Comparison of ENCODE assay signal across 8 cellular contexts in the genomic region with DNA sequence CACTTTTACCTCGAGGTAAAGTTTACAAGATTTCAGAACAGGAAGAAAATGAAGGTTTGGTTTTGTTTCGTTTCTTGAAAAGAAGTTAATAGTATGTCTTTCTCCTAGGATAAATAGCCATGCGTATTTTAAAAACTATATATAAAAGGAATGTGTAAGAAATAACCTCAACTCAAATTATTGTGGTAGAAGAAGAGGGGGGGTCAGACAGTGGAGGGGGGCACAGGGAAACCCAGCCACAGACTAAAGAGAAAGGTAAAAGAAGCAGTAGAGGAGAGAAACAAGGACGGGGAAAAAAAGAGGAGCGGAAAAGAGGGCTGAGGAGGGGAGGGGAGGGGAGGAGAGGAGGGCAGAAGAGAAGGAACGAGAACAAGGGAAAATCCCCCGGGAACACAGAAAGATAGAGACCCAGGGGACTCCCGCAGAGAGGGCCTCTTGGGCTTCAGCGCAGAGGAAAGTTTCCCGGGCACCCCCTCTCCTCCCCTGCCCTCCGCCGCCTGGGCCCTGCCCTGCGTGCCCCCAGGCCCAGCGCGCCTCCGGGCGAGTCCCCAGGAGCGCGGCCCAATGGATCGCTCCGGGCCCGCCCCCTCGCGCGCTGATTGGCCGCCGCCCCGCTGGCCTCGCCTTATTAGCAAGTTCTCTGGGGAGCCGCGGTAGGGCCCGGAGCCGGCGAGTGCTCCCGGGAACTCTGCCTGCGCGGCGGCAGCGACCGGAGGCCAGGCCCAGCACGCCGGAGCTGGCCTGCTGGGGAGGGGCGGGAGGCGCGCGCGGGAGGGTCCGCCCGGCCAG. TPM values are rescaled to one million over a fixed set of nuclear protein-coding genes. Genes with fewer than 3 reads are reported as not detected.
A peak's percentile ranks its signal among the peaks of the same experiment; 100 is the strongest.
DNase-seq lines count a peak whose midpoint lies in the region; ATAC-seq, FAIRE-seq and TF ChIP-seq lines count a peak whose summit lies in the region.

MSX1 (plus strand) TSS at position 656 of the 789 bp plus-strand sequence. CDS start 235 bp downstream, outside the sequence.

- in situ Hi-C loops in G401 (cut with HindIII; ENCODE audit: low sequenced_read_pairs): no loop called here

- H3K27me3 ChIP-seq in RWPE2 (ENCODE audit: insufficient read depth, poor library complexity, severe bottlenecking) (peaks cover 93% of the 10 kb centered on the region), bronchial epithelial cell (ENCODE audit: control insufficient read depth, insufficient read depth, low read length) (peaks cover 74% of the 10 kb centered on the region)

- no peaks in the 10 kb centered on the region for H3K9me3 ChIP-seq in RWPE2 (ENCODE audit: severe bottlenecking)

- DNase-seq in G401 (ENCODE audit: low spot score) (peak; percentile 65), HT-29 (ENCODE audit: low spot score) (peak; percentile 46), RWPE2 (ENCODE audit: low spot score) (peak; percentile 75), bronchial epithelial cell (ENCODE audit: low read depth) (peak; percentile 10), iPS-NIHi7 (ENCODE audit: extremely low spot score) (peak; percentile 93), skeletal muscle cell (ENCODE audit: low read depth) (peak; percentile 25), NOMO-1 (lab: John Stamatoyannopoulos, UW; ENCODE audit: unreplicated experiment in 2 of 2) (no peak)

- no peak for TF ChIP-seq CTCF in RWPE2 (IDR thresholded peaks at IDR 0.05; ENCODE audit: poor library complexity, severe bottlenecking)
- no peak for TF ChIP-seq CTCF in bronchial epithelial cell (IDR thresholded peaks at IDR 0.05; ENCODE audit: insufficient read depth, low read length, severe bottlenecking)

- H3K36me3 ChIP-seq in RWPE2 (ENCODE audit: low read depth) (no peaks in the 10 kb centered on the region), bronchial epithelial cell (ENCODE audit: control insufficient read depth, insufficient read depth, low read length) (no peaks in the 10 kb centered on the region)

- no peak within 1 kb of the TSS for H3K27ac ChIP-seq in RWPE2 (ENCODE audit: poor library complexity, severe bottlenecking)

- peak within 1 kb of the TSS; percentile 43 for H3K4me3 ChIP-seq in RWPE2 (ENCODE audit: severe bottlenecking)
- H3K4me3 ChIP-seq in bronchial epithelial cell (ENCODE audit: low read depth, low read length): no peak within 1 kb of the TSS
- peak within 1 kb of the TSS; percentile 47 for H3K4me3 ChIP-seq in skeletal muscle cell (ENCODE audit: low read depth, low read length)

- FAIRE-seq in bronchial epithelial cell (lab: Jason Lieb, UNC): no peak

- H3K4me1 ChIP-seq in RWPE2 (ENCODE audit: insufficient read depth, poor library complexity, severe bottlenecking): peaks cover 3% of the 10 kb centered on the region

- peak; percentile 90 for ATAC-seq in GM21390 (IDR thresholded peaks at IDR 0.05; ENCODE audit: unreplicated experiment)
- ATAC-seq in RWPE2 (ENCODE audit: low read depth): peak; percentile 93

RNA-seq across cellular contexts. Expression of gene MSX1, which starts in this region (rescaled TPM):
- total RNA-seq in G401 (2014; rRNA removed; shearing (Covaris generic)): 210 and 226 TPM in 2 replicates
- total RNA-seq in HT-29 (2014; rRNA removed; shearing (Covaris generic)): 0.03 and 0.18 TPM in 2 replicates
- total RNA-seq in bronchial epithelial cell: under 0.01 and 0.26 TPM in 2 replicates

Comparison
In these comparisons a context has a peak if more than half of its experiments do, and no peak if none do; other contexts are left out.
1. RNA of gene MSX1 (total RNA-seq): 210 to 226 TPM in G401; under 0.01 to 0.26 TPM in bronchial epithelial cell and 0.03 to 0.18 TPM in HT-29; every median in the first group is over 100 times any median in the second.
2. Peak in DNase-seq in HT-29; RNA of the gene not detected or under 1 TPM.
3. Peak in DNase-seq in bronchial epithelial cell; RNA of the gene not detected or under 1 TPM.
4. DNase-seq: peak in G401 (single experiment), RWPE2 (single experiment), iPS-NIHi7 (single experiment) and skeletal muscle cell (single experiment); none in NOMO-1 (0 of 2).